Comparison of ENCODE assay signal across 20 cellular contexts in the genomic region with DNA sequence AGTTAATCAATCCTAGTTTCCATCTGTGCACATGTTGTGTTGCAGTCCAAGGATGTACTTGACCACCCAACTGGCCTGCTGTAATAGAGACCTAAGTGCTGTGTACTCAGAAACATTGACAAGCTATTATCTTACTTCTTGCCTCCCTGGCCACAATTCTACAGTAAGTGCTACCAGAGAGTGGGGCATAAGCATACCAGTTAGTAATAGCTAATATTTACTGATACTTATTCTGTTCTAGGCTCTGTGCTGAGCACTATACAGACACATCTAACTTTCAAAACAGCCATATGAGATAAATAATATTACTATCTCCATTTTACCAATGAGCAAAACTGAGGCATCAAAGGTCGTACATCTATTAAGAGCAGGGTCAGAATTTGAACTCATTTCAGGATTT. TPM values are rescaled to one million over a fixed set of nuclear protein-coding genes. Genes with fewer than 3 reads are reported as not detected.
DNase-seq lines count a peak whose midpoint lies in the region; ATAC-seq, FAIRE-seq and TF ChIP-seq lines count a peak whose summit lies in the region.
"Had no signal": no experiment of that assay in that cellular context is flagged by ENCODE, and none has a peak within 500 bp of the region (broad histone marks: within the 10 kb centered on the region; RNA-seq: fewer than 3 reads in every experiment).

No MANE protein-coding gene starts in this region.

- H3K9ac ChIP-seq in endodermal cell (ENCODE audit: extremely low read depth, low read length, poor library complexity, severe bottlenecking) (peak overlapping the region; percentile 56), neural cell (ENCODE audit: low read length) (peak overlapping the region; percentile 49)

- H3K27ac Mint-ChIP-seq in endodermal cell, result peak overlapping the region; percentile 78
- H3K27ac Mint-ChIP-seq: CD4-positive, alpha-beta T cell had no signal

- no peaks in the 10 kb centered on the region for H3K79me2 ChIP-seq in neural cell (replicated peaks; ENCODE audit: insufficient read depth, low read length)

- peaks cover 5% of the 10 kb centered on the region for H3K4me1 ChIP-seq in endodermal cell (ENCODE audit: control insufficient read depth, insufficient read depth, low read length)
- H3K4me1 ChIP-seq: Caco-2, HAP-1 had no signal

- H3K9me3 ChIP-seq in endodermal cell (ENCODE audit: control insufficient read depth, low read length) (peaks cover 13% of the 10 kb centered on the region), neural cell (ENCODE audit: low read length) (no peaks in the 10 kb centered on the region)
- H3K9me3 ChIP-seq: Caco-2, HAP-1 had no signal

- no peaks in the 10 kb centered on the region for H3K36me3 Mint-ChIP-seq in endodermal cell (ENCODE audit: low read depth)
- no peaks in the 10 kb centered on the region for H3K36me3 Mint-ChIP-seq in activated T-cell treated with anti-CD3 and anti-CD28 coated beads, Interleukin-2, amount 50 U/mL, for 4 hours (ENCODE audit: insufficient read depth)

- H3K36me3 ChIP-seq in endodermal cell (ENCODE audit: control insufficient read depth, insufficient read depth, low read length), result no peaks in the 10 kb centered on the region
- H3K36me3 ChIP-seq in neural cell (ENCODE audit: insufficient read depth, low read length), result no peaks in the 10 kb centered on the region
- H3K36me3 ChIP-seq: HAP-1 had no signal

- ATAC-seq in activated T-cell treated with anti-CD3 and anti-CD28 coated beads, Interleukin-2, amount 50 U/mL, for 4 hours, result no peak

- no peaks in the 10 kb centered on the region for H3K27me3 Mint-ChIP-seq in endodermal cell (ENCODE audit: insufficient read depth)
- no peaks in the 10 kb centered on the region for H3K27me3 Mint-ChIP-seq in activated T-cell treated with anti-CD3 and anti-CD28 coated beads, Interleukin-2, amount 50 U/mL, for 4 hours (ENCODE audit: low read depth)

- DNase-seq in NCI-H2227 (lab: John Stamatoyannopoulos, UW; ENCODE audit: unreplicated experiment) (peak; percentile 26), NCI-H2227 treated with DMSO at 0.1 percent for 48 hours (lab: John Stamatoyannopoulos, UW) (no peak), endodermal cell (no peak), iPS-NIHi7 (ENCODE audit: extremely low spot score) (no peak), H54 (ENCODE audit: insufficient read length, low spot score) (no peak)
- DNase-seq in activated T-cell treated with anti-CD3 and anti-CD28 coated beads, Interleukin-2, amount 50 U/mL, for 4 hours, result no peak
- DNase-seq: Caco-2; CD4-positive, alpha-beta T cell; DMS153; GDM1; MM.1S; NCI-H187 treated with DMSO at 0.1 percent for 48 hours; NCI-H446 treated with DMSO at 0.1 percent for 48 hours; NCI-H774 had no signal

- 100% methylated on average over 1 of the region's 1 CpG; no CpG with 5 or more reads in 1 of the 2 experiments for WGBS in endodermal cell (ENCODE audit: insufficient coverage in 1 of 2, insufficient read length in 1 of 2), 2 experiments

- no peaks in the 10 kb centered on the region for H4K20me1 ChIP-seq in neural cell (ENCODE audit: insufficient read depth)

- no peak for FAIRE-seq in H54 (lab: Jason Lieb, UNC)

- H3K4me3 Mint-ChIP-seq in endodermal cell, result no peak overlapping the region
- H3K4me3 Mint-ChIP-seq in activated T-cell treated with anti-CD3 and anti-CD28 coated beads, Interleukin-2, amount 50 U/mL, for 4 hours, result no peak overlapping the region
- H3K4me3 Mint-ChIP-seq: CD4-positive, alpha-beta T cell had no signal

- TF ChIP-seq CTCF in endodermal cell (conservative IDR thresholded peaks at IDR 0.05) (no peak), neural cell (IDR thresholded peaks at IDR 0.05; ENCODE audit: poor library complexity, severe bottlenecking) (no peak)

- peaks cover 16% of the 10 kb centered on the region for H3K4me1 Mint-ChIP-seq in endodermal cell
- no peaks in the 10 kb centered on the region for H3K4me1 Mint-ChIP-seq in activated T-cell treated with anti-CD3 and anti-CD28 coated beads, Interleukin-2, amount 50 U/mL, for 4 hours (ENCODE audit: low read depth)

- H3K27ac ChIP-seq in endodermal cell (ENCODE audit: low read depth, low read length) (peak overlapping the region; percentile 72), neural cell (ENCODE audit: low read length) (peak overlapping the region; percentile 75)
- H3K27ac ChIP-seq: SK-N-MC had no signal

- peaks cover 20% of the 10 kb centered on the region for H3K9me3 Mint-ChIP-seq in endodermal cell
- H3K9me3 Mint-ChIP-seq in activated T-cell treated with anti-CD3 and anti-CD28 coated beads, Interleukin-2, amount 50 U/mL, for 4 hours, result peaks cover 3% of the 10 kb centered on the region
- H3K9me3 Mint-ChIP-seq: CD4-positive, alpha-beta T cell had no signal

- no peaks in the 10 kb centered on the region for H3K9me2 ChIP-seq in neural cell (ENCODE audit: insufficient read depth, low read length)

- TF ChIP-seq EP300 in neural cell (conservative IDR thresholded peaks at IDR 0.05; ENCODE audit: poor library complexity, severe bottlenecking), result no peak

- peak overlapping the region; percentile 29 for H3K4me2 ChIP-seq in neural cell (ENCODE audit: low read length)

- no peaks in the 10 kb centered on the region for H3F3A ChIP-seq in neural cell (ENCODE audit: insufficient read depth, low read length, poor library complexity, severe bottlenecking)

- H3K27me3 ChIP-seq in endodermal cell (ENCODE audit: control insufficient read depth, insufficient read depth, low read length, poor library complexity, severe bottlenecking) (no peaks in the 10 kb centered on the region), neural cell (ENCODE audit: insufficient read depth, low read depth, low read length) (no peaks in the 10 kb centered on the region)

- H3K4me3 ChIP-seq in endodermal cell (ENCODE audit: low read length) (peak overlapping the region; percentile 67), neural cell (ENCODE audit: low read length) (peak overlapping the region; percentile 34)
- H3K4me3 ChIP-seq: HAP-1, SK-N-MC had no signal

- TF ChIP-seq POLR2A in H54 (IDR thresholded peaks at IDR 0.05; ENCODE audit: low read depth, low read length), result no peak

- no peak for TF ChIP-seq RAD21 in neural cell (conservative IDR thresholded peaks at IDR 0.05)

- no peak overlapping the region for H2AFZ ChIP-seq in neural cell (ENCODE audit: low read depth, low read length)

TF ChIP-seq in neural cell, 6 proteins besides CTCF, POLR2A, EP300 and RAD21:
- peak; percentile 14 for TF ChIP-seq POLR2AphosphoS5 (IDR thresholded peaks at IDR 0.05)
- TF ChIP-seq, protein P1, sequence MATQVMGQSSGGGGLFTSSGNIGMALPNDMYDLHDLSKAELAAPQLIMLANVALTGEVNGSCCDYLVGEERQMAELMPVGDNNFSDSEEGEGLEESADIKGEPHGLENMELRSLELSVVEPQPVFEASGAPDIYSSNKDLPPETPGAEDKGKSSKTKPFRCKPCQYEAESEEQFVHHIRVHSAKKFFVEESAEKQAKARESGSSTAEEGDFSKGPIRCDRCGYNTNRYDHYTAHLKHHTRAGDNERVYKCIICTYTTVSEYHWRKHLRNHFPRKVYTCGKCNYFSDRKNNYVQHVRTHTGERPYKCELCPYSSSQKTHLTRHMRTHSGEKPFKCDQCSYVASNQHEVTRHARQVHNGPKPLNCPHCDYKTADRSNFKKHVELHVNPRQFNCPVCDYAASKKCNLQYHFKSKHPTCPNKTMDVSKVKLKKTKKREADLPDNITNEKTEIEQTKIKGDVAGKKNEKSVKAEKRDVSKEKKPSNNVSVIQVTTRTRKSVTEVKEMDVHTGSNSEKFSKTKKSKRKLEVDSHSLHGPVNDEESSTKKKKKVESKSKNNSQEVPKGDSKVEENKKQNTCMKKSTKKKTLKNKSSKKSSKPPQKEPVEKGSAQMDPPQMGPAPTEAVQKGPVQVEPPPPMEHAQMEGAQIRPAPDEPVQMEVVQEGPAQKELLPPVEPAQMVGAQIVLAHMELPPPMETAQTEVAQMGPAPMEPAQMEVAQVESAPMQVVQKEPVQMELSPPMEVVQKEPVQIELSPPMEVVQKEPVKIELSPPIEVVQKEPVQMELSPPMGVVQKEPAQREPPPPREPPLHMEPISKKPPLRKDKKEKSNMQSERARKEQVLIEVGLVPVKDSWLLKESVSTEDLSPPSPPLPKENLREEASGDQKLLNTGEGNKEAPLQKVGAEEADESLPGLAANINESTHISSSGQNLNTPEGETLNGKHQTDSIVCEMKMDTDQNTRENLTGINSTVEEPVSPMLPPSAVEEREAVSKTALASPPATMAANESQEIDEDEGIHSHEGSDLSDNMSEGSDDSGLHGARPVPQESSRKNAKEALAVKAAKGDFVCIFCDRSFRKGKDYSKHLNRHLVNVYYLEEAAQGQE (IDR thresholded peaks at IDR 0.05; ENCODE audit: borderline replicate concordance), result no peak

RNA-seq across cellular contexts. Expression of a gene that starts 49.5 kb away (rescaled TPM):
- 1 to 10 TPM; 5.8 to 8.7 TPM for total RNA-seq in endodermal cell
- polyA plus RNA-seq in endodermal cell (2013, experiment 1 of 2), result 3.8 TPM
- 3.3 TPM for polyA plus RNA-seq in endodermal cell (2013, experiment 2 of 2)
- polyA plus RNA-seq in neural cell, result 1.2 and 1.6 TPM in 2 replicates
- polyA minus RNA-seq in neural cell, result 0.24 and 0.69 TPM in 2 replicates
- total RNA-seq in activated T-cell treated with anti-CD3 and anti-CD28 coated beads, Interleukin-2, amount 50 U/mL, for 4 hours, result 10 to 100 TPM in 2 of 3 donors, 1 to 10 TPM in 1; 5.2 to 11.0 (median 10.4) TPM

RNA-seq across cellular contexts. Expression of a gene that starts 55.7 kb away (rescaled TPM):
- 10 to 100 TPM in 1 of 2 donors, 1 to 10 TPM in 1; 5.6 to 25.0 TPM for total RNA-seq in endodermal cell
- polyA plus RNA-seq in endodermal cell (2013, experiment 1 of 2), result 7.7 TPM
- 8.9 TPM for polyA plus RNA-seq in endodermal cell (2013, experiment 2 of 2)
- polyA plus RNA-seq in neural cell, result 2.9 and 8.3 TPM in 2 replicates
- 24.9 and 26.1 TPM in 2 replicates for polyA minus RNA-seq in neural cell
- not detected for total RNA-seq in activated T-cell treated with anti-CD3 and anti-CD28 coated beads, Interleukin-2, amount 50 U/mL, for 4 hours
- total RNA-seq: Caco-2; CD4-positive, alpha-beta T cell; Daoy; LHCN-M2 had no signal
- polyA plus RNA-seq: BJ had no signal

Comparison
In these comparisons a context has a peak if more than half of its experiments do, and no peak if none do; other contexts are left out.
1. RNA of a gene that starts 55.7 kb away (total RNA-seq): 5.6 to 25.0 TPM in endodermal cell; not detected in activated T-cell treated with anti-CD3 and anti-CD28 coated beads, Interleukin-2, amount 50 U/mL, for 4 hours; every median in the first group is over 4 times any median in the second.